ENCODE assay signal across 9 cellular contexts in the genomic region with DNA sequence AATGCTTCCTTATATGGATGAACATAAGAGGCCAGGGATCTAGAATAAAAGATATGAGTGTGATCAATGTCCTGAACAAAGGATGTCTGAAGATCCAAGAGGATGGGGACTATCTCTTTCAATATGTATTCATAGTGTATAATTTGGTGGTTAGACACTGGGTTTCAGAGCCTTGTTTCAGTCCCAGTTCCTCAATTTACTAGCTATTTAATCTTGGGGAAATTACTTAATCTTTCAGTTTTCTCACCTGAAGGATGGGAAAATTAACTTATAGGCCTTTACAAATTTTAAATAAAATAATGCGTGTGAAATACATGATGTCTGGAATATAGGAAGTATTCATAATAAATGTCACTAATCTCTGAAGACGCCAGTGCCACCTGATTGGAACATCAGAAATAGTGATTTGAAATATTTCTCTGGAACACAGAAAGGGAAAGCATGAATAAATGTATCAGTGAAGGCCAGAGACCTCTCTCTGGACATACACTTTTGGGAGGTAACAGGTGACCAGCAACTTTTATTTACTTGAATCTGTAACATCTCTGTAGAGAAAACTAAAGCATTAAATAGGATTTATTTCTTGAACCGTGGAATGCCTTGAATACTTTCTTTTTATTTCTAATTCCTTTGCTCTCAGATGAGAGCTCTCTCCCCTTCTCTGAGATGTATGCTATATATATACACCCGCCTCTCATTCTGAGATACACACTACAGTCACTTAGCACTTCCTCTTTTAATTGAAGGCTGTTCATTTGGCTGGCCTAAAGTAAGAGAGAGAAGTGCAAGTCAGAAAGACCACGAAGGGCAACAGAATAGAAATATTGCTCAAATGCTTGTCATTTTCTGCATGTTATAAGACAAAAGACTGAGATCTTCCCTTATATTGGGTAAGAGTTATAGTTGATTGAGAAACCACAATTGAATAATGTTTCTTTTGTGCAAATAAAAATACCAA.
DNase-seq lines count a peak whose midpoint lies in the region; ATAC-seq and TF ChIP-seq lines count a peak whose summit lies in the region.
"Had no signal": no experiment of that assay in that cellular context is flagged by ENCODE, and none has a peak within 500 bp of the region (broad histone marks: within the 10 kb centered on the region; RNA-seq: fewer than 3 reads in every experiment).

No MANE protein-coding gene starts in this region.

- H3K36me3 Mint-ChIP-seq in T-helper 17 cell (ENCODE audit: low read depth): no peaks in the 10 kb centered on the region

- no peak overlapping the region for H3K4me3 Mint-ChIP-seq in T-helper 17 cell

- no peak overlapping the region for H3K27ac ChIP-seq in hepatocyte
- H3K27ac ChIP-seq: BLaER1 had no signal

- H3K27me3 Mint-ChIP-seq in T-helper 17 cell: no peaks in the 10 kb centered on the region

- no peaks in the 10 kb centered on the region for H3K9me2 ChIP-seq in hepatocyte (replicated peaks; ENCODE audit: insufficient read depth)

- no peak overlapping the region for H3K27ac Mint-ChIP-seq in T-helper 17 cell

- no peak overlapping the region for H2AFZ ChIP-seq in hepatocyte

- H3K9me3 ChIP-seq in T-helper 17 cell (ENCODE audit: control insufficient read depth, low read length, poor library complexity, severe bottlenecking): no peaks in the 10 kb centered on the region
- H3K9me3 ChIP-seq in hepatocyte (ENCODE audit: low read depth): no peaks in the 10 kb centered on the region
- H3K9me3 ChIP-seq: BLaER1 had no signal

- H3K4me1 Mint-ChIP-seq in T-helper 17 cell: no peaks in the 10 kb centered on the region

- TF ChIP-seq CTCF in hepatocyte (IDR thresholded peaks at IDR 0.05; ENCODE audit: poor library complexity): no peak

- peak; percentile 11 for DNase-seq in GM03348 (ENCODE audit: low spot score)
- peak; percentile 86 for DNase-seq in SKM-1 (lab: John Stamatoyannopoulos, UW; ENCODE audit: unreplicated experiment)
- no peak for DNase-seq in T-helper 17 cell
- no peak for DNase-seq in NCI-H2171 (lab: John Stamatoyannopoulos, UW)
- no peak for DNase-seq in hepatocyte (ENCODE audit: low spot score)
- no peak for DNase-seq in DMS 273 (lab: John Stamatoyannopoulos, UW; ENCODE audit: unreplicated experiment)

- no peaks in the 10 kb centered on the region for H3K27me3 ChIP-seq in hepatocyte
- H3K27me3 ChIP-seq: BLaER1 had no signal

- H3K4me2 ChIP-seq in hepatocyte: no peak overlapping the region
- H3K4me2 ChIP-seq: BLaER1 had no signal

- H4K20me1 ChIP-seq in hepatocyte (ENCODE audit: insufficient read depth, poor library complexity, severe bottlenecking): no peaks in the 10 kb centered on the region
- H4K20me1 ChIP-seq: BLaER1 had no signal

- H3K4me1 ChIP-seq in hepatocyte (ENCODE audit: insufficient read depth): no peaks in the 10 kb centered on the region
- H3K4me1 ChIP-seq: BLaER1 had no signal

- no peaks in the 10 kb centered on the region for H3K79me2 ChIP-seq in hepatocyte

- ATAC-seq in GM19468 (IDR thresholded peaks at IDR 0.05; ENCODE audit: extremely low read depth, unreplicated experiment) (peak; percentile 96), HG03108 (IDR thresholded peaks at IDR 0.05; ENCODE audit: unreplicated experiment) (peak; percentile 99), T-helper 17 cell (no peak)

- H3K4me3 ChIP-seq in hepatocyte: no peak overlapping the region
- H3K4me3 ChIP-seq: BLaER1 had no signal

- WGBS in hepatocyte (ENCODE audit: low lambda C conversion rate, missing lambda C conversion rate): 89% methylated on average over 5 of the region's 5 CpGs

- H3K36me3 ChIP-seq in hepatocyte (replicated peaks; ENCODE audit: insufficient read depth, low read depth): no peaks in the 10 kb centered on the region
- H3K36me3 ChIP-seq: BLaER1 had no signal

Comparison
In these comparisons a context has a peak if more than half of its experiments do, and no peak if none do; other contexts are left out.
1. DNase-seq: peak in GM03348 (single experiment) and SKM-1 (single experiment); none in T-helper 17 cell (0 of 3), NCI-H2171 (single experiment), hepatocyte (single experiment) and DMS 273 (single experiment).